ENCODE assay signal across 12 cellular contexts in the genomic region with DNA sequence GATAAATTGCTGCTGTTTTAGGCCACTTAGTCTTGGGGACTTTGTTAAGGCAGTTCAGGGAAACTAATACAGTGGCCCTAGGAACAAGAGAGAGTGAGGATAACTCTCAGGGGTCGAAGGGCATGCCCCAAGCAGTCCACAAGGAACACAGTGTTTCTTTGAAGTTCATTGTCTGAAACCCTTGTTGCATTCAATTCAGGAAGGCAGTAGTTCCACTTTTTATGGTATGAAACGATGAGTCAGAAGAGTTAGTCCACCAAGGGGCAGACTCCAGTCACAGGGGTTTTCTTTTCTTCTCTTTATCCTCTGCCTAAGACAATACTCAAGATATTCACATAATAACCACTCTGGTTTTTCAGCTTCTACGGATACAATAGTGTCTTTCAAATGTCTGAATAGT. TPM values are rescaled to one million over a fixed set of nuclear protein-coding genes. Genes with fewer than 3 reads are reported as not detected.
DNase-seq lines count a peak whose midpoint lies in the region; ATAC-seq and TF ChIP-seq lines count a peak whose summit lies in the region.
"Had no signal": no experiment of that assay in that cellular context is flagged by ENCODE, and none has a peak within 500 bp of the region (broad histone marks: within the 10 kb centered on the region; RNA-seq: fewer than 3 reads in every experiment).

No MANE protein-coding gene starts in this region.

- DNase-seq in GM13976 (ENCODE audit: low spot score): peak; percentile 55
- peak; percentile 17 for DNase-seq in choroid plexus epithelial cell (ENCODE audit: low read depth)
- DNase-seq in natural killer cell treated with Interleukin-12 subunit alpha and Interleukin-12 subunit beta and Interleukin-15 and Interleukin-18, amount 100 ng/mL, for 72 hours (ENCODE audit: low spot score): no peak
- no peak for DNase-seq in AG08396 (ENCODE audit: low spot score)
- DNase-seq: NCI-H2081, nephron progenitor cell, T-cell, tibial artery had no signal

- H3K4me1 Mint-ChIP-seq in natural killer cell treated with Interleukin-12 subunit alpha and Interleukin-12 subunit beta and Interleukin-15 and Interleukin-18, amount 100 ng/mL, for 72 hours (ENCODE audit: low read depth in 2 of 2): no peaks in the 10 kb centered on the region
- H3K4me1 Mint-ChIP-seq: T-cell had no signal

- no peak for TF ChIP-seq POLR2A in GM18505 (IDR thresholded peaks at IDR 0.05; ENCODE audit: borderline replicate concordance, extremely low read depth, insufficient read depth, insufficient read length)

- H3K4me3 Mint-ChIP-seq in natural killer cell treated with Interleukin-12 subunit alpha and Interleukin-12 subunit beta and Interleukin-15 and Interleukin-18, amount 100 ng/mL, for 72 hours: no peak overlapping the region
- H3K4me3 Mint-ChIP-seq: nephron progenitor cell, T-cell had no signal

- in situ Hi-C loops in GM13976 (cut with MboI; ENCODE audit: low sequenced_read_pairs, unreplicated experiment): no loop called here

- no peak overlapping the region for H3K27ac Mint-ChIP-seq in natural killer cell treated with Interleukin-12 subunit alpha and Interleukin-12 subunit beta and Interleukin-15 and Interleukin-18, amount 100 ng/mL, for 72 hours
- H3K27ac Mint-ChIP-seq: nephron progenitor cell, T-cell had no signal

- ATAC-seq in GM21528 (IDR thresholded peaks at IDR 0.05; ENCODE audit: low FRiP score, unreplicated experiment) (peak; percentile 50), HG03460 (IDR thresholded peaks at IDR 0.05; ENCODE audit: unreplicated experiment) (peak; percentile 78), GM18505 (IDR thresholded peaks at IDR 0.05; ENCODE audit: unreplicated experiment) (no peak), GM19324 (IDR thresholded peaks at IDR 0.05; ENCODE audit: low FRiP score, unreplicated experiment) (no peak)
- no peak for ATAC-seq in natural killer cell treated with Interleukin-12 subunit alpha and Interleukin-12 subunit beta and Interleukin-15 and Interleukin-18, amount 100 ng/mL, for 72 hours
- ATAC-seq: T-cell had no signal

- no peaks in the 10 kb centered on the region for H3K36me3 Mint-ChIP-seq in natural killer cell treated with Interleukin-12 subunit alpha and Interleukin-12 subunit beta and Interleukin-15 and Interleukin-18, amount 100 ng/mL, for 72 hours
- H3K36me3 Mint-ChIP-seq: T-cell had no signal

- no peak overlapping the region for H3K4me3 ChIP-seq in choroid plexus epithelial cell (ENCODE audit: low read depth, low read length)
- H3K4me3 ChIP-seq: tibial artery had no signal

- peaks cover 7 to 12% of the 10 kb centered on the region in 2 donors for H3K27me3 Mint-ChIP-seq in natural killer cell treated with Interleukin-12 subunit alpha and Interleukin-12 subunit beta and Interleukin-15 and Interleukin-18, amount 100 ng/mL, for 72 hours

- TF ChIP-seq CTCF in GM13976 (IDR thresholded peaks at IDR 0.05; ENCODE audit: borderline replicate concordance, control extremely low read depth, extremely low read depth, insufficient read depth, missing control alignments) (no peak), choroid plexus epithelial cell (conservative IDR thresholded peaks at IDR 0.05; ENCODE audit: low read depth, low read length) (no peak)

- no peaks in the 10 kb centered on the region for H3K9me3 Mint-ChIP-seq in natural killer cell treated with Interleukin-12 subunit alpha and Interleukin-12 subunit beta and Interleukin-15 and Interleukin-18, amount 100 ng/mL, for 72 hours
- H3K9me3 Mint-ChIP-seq: T-cell had no signal

RNA-seq across cellular contexts. Expression of gene TICRR, which starts 23.8 kb away (rescaled TPM):
- total RNA-seq in natural killer cell treated with Interleukin-12 subunit alpha and Interleukin-12 subunit beta and Interleukin-15 and Interleukin-18, amount 100 ng/mL, for 72 hours: 10 to 100 TPM; 12.9 to 42.1 TPM

RNA-seq across cellular contexts. Expression of gene RHCG, which starts 55.1 kb away (rescaled TPM):
- not detected for total RNA-seq in natural killer cell treated with Interleukin-12 subunit alpha and Interleukin-12 subunit beta and Interleukin-15 and Interleukin-18, amount 100 ng/mL, for 72 hours
- total RNA-seq: T-cell had no signal

Comparison
In these comparisons a context has a peak if more than half of its experiments do, and no peak if none do; other contexts are left out.
1. DNase-seq: peak in GM13976 (single experiment) and choroid plexus epithelial cell (single experiment); none in natural killer cell treated with Interleukin-12 subunit alpha and Interleukin-12 subunit beta and Interleukin-15 and Interleukin-18, amount 100 ng/mL, for 72 hours (single experiment) and AG08396 (single experiment).
2. ATAC-seq: peak in GM21528 (single experiment) and HG03460 (single experiment); none in GM18505 (single experiment), GM19324 (single experiment) and natural killer cell treated with Interleukin-12 subunit alpha and Interleukin-12 subunit beta and Interleukin-15 and Interleukin-18, amount 100 ng/mL, for 72 hours (0 of 2).